Comparison of ENCODE assay signal across 12 cellular contexts in the genomic region with DNA sequence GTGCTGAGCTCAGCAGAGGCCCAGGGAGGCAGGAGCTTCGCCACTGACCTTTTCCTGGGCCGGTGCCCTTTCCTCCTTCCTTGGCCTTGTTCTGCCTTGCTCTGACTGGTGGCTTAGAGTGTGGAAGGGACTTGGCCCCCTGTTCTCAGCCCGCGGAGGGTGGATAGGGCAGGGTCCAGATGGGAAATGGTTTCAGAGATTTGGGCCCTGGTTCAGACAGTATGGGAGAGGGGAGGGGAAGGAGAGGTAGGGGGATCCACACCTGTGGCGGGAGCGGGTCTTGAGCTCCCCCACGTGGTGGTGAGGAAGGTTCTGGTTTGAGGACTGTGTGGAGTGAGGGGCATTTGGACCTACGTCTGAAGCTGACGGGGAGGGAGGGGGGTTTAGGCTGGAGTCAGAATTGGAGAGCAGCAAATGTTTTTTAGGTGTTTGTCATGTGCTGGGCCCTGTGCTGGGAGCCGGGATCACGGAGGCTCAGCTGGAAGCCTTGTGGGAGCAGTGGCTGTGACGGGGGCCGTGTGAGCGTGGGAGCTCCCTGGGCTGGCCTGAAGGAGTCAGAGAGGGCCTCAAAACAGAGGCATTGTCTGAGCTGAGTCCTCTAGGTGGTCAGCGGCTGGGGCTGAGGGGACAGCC. TPM values are rescaled to one million over a fixed set of nuclear protein-coding genes. Genes with fewer than 3 reads are reported as not detected.
DNase-seq lines count a peak whose midpoint lies in the region; ATAC-seq and TF ChIP-seq lines count a peak whose summit lies in the region.
"Had no signal": no experiment of that assay in that cellular context is flagged by ENCODE, and none has a peak within 500 bp of the region (broad histone marks: within the 10 kb centered on the region; RNA-seq: fewer than 3 reads in every experiment).

No MANE protein-coding gene starts in this region.

- peaks cover 6 to 11% of the 10 kb centered on the region in 2 donors for H3K4me1 Mint-ChIP-seq in natural killer cell treated with Interleukin-12 subunit alpha and Interleukin-12 subunit beta and Interleukin-15 and Interleukin-18, amount 100 ng/mL, for 72 hours (ENCODE audit: low read depth in 2 of 2)
- H3K4me1 Mint-ChIP-seq in natural killer cell (peaks cover 0 to 12% of the 10 kb centered on the region in 2 donors), brain (peaks cover 47% of the 10 kb centered on the region)

- no peak overlapping the region for H3K27ac Mint-ChIP-seq in natural killer cell treated with Interleukin-12 subunit alpha and Interleukin-12 subunit beta and Interleukin-15 and Interleukin-18, amount 100 ng/mL, for 72 hours
- H3K27ac Mint-ChIP-seq in natural killer cell (no peak overlapping the region), brain (peak overlapping the region in 3 of 5 experiments; percentile 59 to 76 (median 60))

- DNase-seq in natural killer cell treated with Interleukin-12 subunit alpha and Interleukin-12 subunit beta and Interleukin-15 and Interleukin-18, amount 100 ng/mL, for 72 hours (ENCODE audit: low spot score), result peak; percentile 38
- DNase-seq in natural killer cell (no peak), left kidney (ENCODE audit: low read depth, low spot score) (peak; percentile 66), kidney glomerular epithelial cell (lab: John Stamatoyannopoulos, UW) (no peak), occipital lobe (lab: John Stamatoyannopoulos, UW) (no peak), SW 1271 (lab: John Stamatoyannopoulos, UW) (no peak)
- DNase-seq: effector memory CD4-positive, alpha-beta T cell; NCI-H1105 had no signal

- H3K9me3 Mint-ChIP-seq in natural killer cell treated with Interleukin-12 subunit alpha and Interleukin-12 subunit beta and Interleukin-15 and Interleukin-18, amount 100 ng/mL, for 72 hours, result no peaks in the 10 kb centered on the region
- H3K9me3 Mint-ChIP-seq in natural killer cell (no peaks in the 10 kb centered on the region), brain (no peaks in the 10 kb centered on the region)

- no peaks in the 10 kb centered on the region for H3K36me3 Mint-ChIP-seq in natural killer cell treated with Interleukin-12 subunit alpha and Interleukin-12 subunit beta and Interleukin-15 and Interleukin-18, amount 100 ng/mL, for 72 hours
- H3K36me3 Mint-ChIP-seq in natural killer cell, result no peaks in the 10 kb centered on the region
- H3K36me3 Mint-ChIP-seq in brain, result peaks cover 7% of the 10 kb centered on the region

- peaks cover 0 to 3% of the 10 kb centered on the region in 2 donors for H3K27me3 Mint-ChIP-seq in natural killer cell treated with Interleukin-12 subunit alpha and Interleukin-12 subunit beta and Interleukin-15 and Interleukin-18, amount 100 ng/mL, for 72 hours
- no peaks in the 10 kb centered on the region for H3K27me3 Mint-ChIP-seq in natural killer cell (ENCODE audit: low read depth in 2 of 2)
- H3K27me3 Mint-ChIP-seq in brain, result peaks cover 3% of the 10 kb centered on the region

- intact Hi-C loops in natural killer cell (cut with micrococcal nuclease), result no loop called here

- TF ChIP-seq CTCF in natural killer cell (IDR thresholded peaks at IDR 0.05), result no peak
- TF ChIP-seq CTCF in brain (conservative IDR thresholded peaks at IDR 0.05), result peak in 1 of 2 experiments; percentile 43

- ATAC-seq in natural killer cell treated with Interleukin-12 subunit alpha and Interleukin-12 subunit beta and Interleukin-15 and Interleukin-18, amount 100 ng/mL, for 72 hours, result no peak
- ATAC-seq in natural killer cell (no peak), GM21367 (IDR thresholded peaks at IDR 0.05; ENCODE audit: unreplicated experiment) (no peak)

- H3K4me3 Mint-ChIP-seq in natural killer cell treated with Interleukin-12 subunit alpha and Interleukin-12 subunit beta and Interleukin-15 and Interleukin-18, amount 100 ng/mL, for 72 hours, result no peak overlapping the region
- H3K4me3 Mint-ChIP-seq in natural killer cell (no peak overlapping the region), brain (peak overlapping the region in 4 of 5 experiments; percentile 50 to 62 (median 58))

RNA-seq across cellular contexts. Expression of a gene that starts 27.2 kb away (rescaled TPM):
- total RNA-seq in natural killer cell treated with Interleukin-12 subunit alpha and Interleukin-12 subunit beta and Interleukin-15 and Interleukin-18, amount 100 ng/mL, for 72 hours, result not detected
- total RNA-seq in natural killer cell (under 1 TPM in 1 of 3 donors, not detected in 2; 0.07 TPM), occipital lobe (6.2 TPM)
- 19.5 TPM for polyA plus RNA-seq in brain (ENCODE audit: insufficient read depth, low read depth, low replicate concordance)

RNA-seq across cellular contexts. Expression of a gene that starts 38.1 kb away (rescaled TPM):
- total RNA-seq in natural killer cell treated with Interleukin-12 subunit alpha and Interleukin-12 subunit beta and Interleukin-15 and Interleukin-18, amount 100 ng/mL, for 72 hours, result not detected
- total RNA-seq in natural killer cell (not detected), occipital lobe (not detected)
- polyA plus RNA-seq in brain (ENCODE audit: insufficient read depth, low read depth, low replicate concordance), result 3.0 TPM
- total RNA-seq: Peyer's patch, urinary bladder had no signal

Comparison
In these comparisons a context has a peak if more than half of its experiments do, and no peak if none do; other contexts are left out.
1. DNase-seq: peak in natural killer cell treated with Interleukin-12 subunit alpha and Interleukin-12 subunit beta and Interleukin-15 and Interleukin-18, amount 100 ng/mL, for 72 hours (single experiment) and left kidney (single experiment); none in natural killer cell (single experiment), kidney glomerular epithelial cell (single experiment), occipital lobe (single experiment) and SW 1271 (0 of 2).
2. H3K27ac Mint-ChIP-seq: peak in brain (3 of 5); none in natural killer cell treated with Interleukin-12 subunit alpha and Interleukin-12 subunit beta and Interleukin-15 and Interleukin-18, amount 100 ng/mL, for 72 hours (0 of 2) and natural killer cell (0 of 2).
3. H3K4me3 Mint-ChIP-seq: peak in brain (4 of 5); none in natural killer cell treated with Interleukin-12 subunit alpha and Interleukin-12 subunit beta and Interleukin-15 and Interleukin-18, amount 100 ng/mL, for 72 hours (single experiment) and natural killer cell (single experiment).